In genomic region chr3:69607466-69608035, GRCh38 we compare ENCODE assay signal across 17 cellular contexts.
DNase-seq lines count a peak whose midpoint lies in the region; ATAC-seq, FAIRE-seq and TF ChIP-seq lines count a peak whose summit lies in the region.
"Had no signal": no experiment of that assay in that cellular context is flagged by ENCODE, and none has a peak within 500 bp of the region (broad histone marks: within the 10 kb centered on the region; RNA-seq: fewer than 3 reads in every experiment).

No MANE protein-coding gene starts in this region.

- H3K4me3 Mint-ChIP-seq in CD8-positive, alpha-beta memory T cell, result no peak overlapping the region
- H3K4me3 Mint-ChIP-seq: CD4-positive, alpha-beta memory T cell; HFFc6 had no signal

- H3K27ac Mint-ChIP-seq in CD8-positive, alpha-beta memory T cell, result no peak overlapping the region
- H3K27ac Mint-ChIP-seq: CD4-positive, alpha-beta memory T cell; HFFc6 had no signal

- H3K4me3 ChIP-seq in bronchial epithelial cell (ENCODE audit: low read depth, low read length) (no peak overlapping the region), right cardiac atrium (ENCODE audit: low read length) (no peak overlapping the region)
- no peak overlapping the region for H3K4me3 ChIP-seq in CD8-positive, alpha-beta memory T cell (ENCODE audit: low read length)
- H3K4me3 ChIP-seq: HAP-1 had no signal

- H3K27ac ChIP-seq in right cardiac atrium (ENCODE audit: low read length), result peak overlapping the region; percentile 70
- H3K27ac ChIP-seq in CD8-positive, alpha-beta memory T cell (ENCODE audit: low read depth, low read length), result no peak overlapping the region

- no peak for TF ChIP-seq CTCF in bronchial epithelial cell (IDR thresholded peaks at IDR 0.05; ENCODE audit: insufficient read depth, low read length, severe bottlenecking)

- no peaks in the 10 kb centered on the region for H3K36me3 ChIP-seq in bronchial epithelial cell (ENCODE audit: control insufficient read depth, insufficient read depth, low read length)
- H3K36me3 ChIP-seq in CD8-positive, alpha-beta memory T cell (ENCODE audit: insufficient read depth, low read length), result no peaks in the 10 kb centered on the region
- H3K36me3 ChIP-seq: HAP-1 had no signal

- CTCF ChIA-PET in CD8-positive, alpha-beta memory T cell (lab: Charles Lee), result no interaction called here

- H3K27me3 Mint-ChIP-seq in CD8-positive, alpha-beta memory T cell, result no peaks in the 10 kb centered on the region

- H3K27me3 ChIP-seq in bronchial epithelial cell (ENCODE audit: control insufficient read depth, insufficient read depth, low read length) (peaks cover 4% of the 10 kb centered on the region), right cardiac atrium (ENCODE audit: control insufficient read depth, insufficient read depth) (no peaks in the 10 kb centered on the region)
- H3K27me3 ChIP-seq in CD8-positive, alpha-beta memory T cell (ENCODE audit: insufficient read depth, low read length, poor library complexity, severe bottlenecking), result no peaks in the 10 kb centered on the region

- WGBS in right cardiac atrium, result 65% methylated on average over 4 of the region's 4 CpGs

- no peaks in the 10 kb centered on the region for H3K9me3 ChIP-seq in right cardiac atrium (ENCODE audit: control insufficient read depth, low read length)
- H3K9me3 ChIP-seq in CD8-positive, alpha-beta memory T cell (ENCODE audit: low read length), result no peaks in the 10 kb centered on the region
- H3K9me3 ChIP-seq: Caco-2, HAP-1 had no signal

- no peaks in the 10 kb centered on the region for H3K4me1 ChIP-seq in right cardiac atrium (ENCODE audit: control insufficient read depth, insufficient read depth, low read length)
- H3K4me1 ChIP-seq in CD8-positive, alpha-beta memory T cell (ENCODE audit: insufficient read depth, low read length), result no peaks in the 10 kb centered on the region
- H3K4me1 ChIP-seq: Caco-2 had no signal

- DNase-seq in Right ventricle myocardium superior (peak; percentile 42), cardiac septum (ENCODE audit: low spot score) (no peak), bronchial epithelial cell (ENCODE audit: low read depth) (no peak), right cardiac atrium (peak; percentile 14 to 44 (median 41)), Kasumi-1 (lab: John Stamatoyannopoulos, UW) (no peak)
- no peak for DNase-seq in CD8-positive, alpha-beta memory T cell
- DNase-seq: C1 segment of cervical spinal cord; Caco-2; CD4-positive, alpha-beta memory T cell; DMS153; DND-41; GOT3; HFFc6 had no signal

- POLR2A ChIA-PET in CD8-positive, alpha-beta memory T cell (lab: Charles Lee), result no interaction called here

- H3K36me3 Mint-ChIP-seq in CD8-positive, alpha-beta memory T cell, result no peaks in the 10 kb centered on the region
- H3K36me3 Mint-ChIP-seq: CD4-positive, alpha-beta memory T cell had no signal

- intact Hi-C loops in Right ventricle myocardium superior (cut with DNase I) (no loop called here), cardiac septum (cut with DNase I) (no loop called here), right cardiac atrium (cut with DNase I) (no loop called here)

- ATAC-seq in Right ventricle myocardium superior (ENCODE audit: poor library complexity), result peak; percentile 72
- ATAC-seq in right cardiac atrium, result peak; percentile 67 to 84

- H3K9me3 Mint-ChIP-seq in CD8-positive, alpha-beta memory T cell, result peaks cover 5 to 11% (median 6%) of the 10 kb centered on the region in 5 donors

- FAIRE-seq in bronchial epithelial cell (lab: Jason Lieb, UNC), result peak; percentile 66
- FAIRE-seq: G401.6, GM12892, H54 had no signal

- no peaks in the 10 kb centered on the region for H3K4me1 Mint-ChIP-seq in CD8-positive, alpha-beta memory T cell
- H3K4me1 Mint-ChIP-seq: CD4-positive, alpha-beta memory T cell had no signal

Comparison
In these comparisons a context has a peak if more than half of its experiments do, and no peak if none do; other contexts are left out.
1. DNase-seq: peak in Right ventricle myocardium superior (single experiment) and right cardiac atrium (3 of 3); none in cardiac septum (single experiment), bronchial epithelial cell (single experiment), CD8-positive, alpha-beta memory T cell (0 of 5) and Kasumi-1 (0 of 2).